Comparison of ENCODE assay signal across 8 cellular contexts in genomic region chr13:78602561-78603239, GRCh38. TPM values are rescaled to one million over a fixed set of nuclear protein-coding genes. Genes with fewer than 3 reads are reported as not detected.
DNase-seq lines count a peak whose midpoint lies in the region; ATAC-seq and TF ChIP-seq lines count a peak whose summit lies in the region.

No MANE protein-coding gene starts in this region.

- H3K27me3 ChIP-seq in Peyer's patch: peaks cover 0 to 75% of the 10 kb centered on the region in 2 donors

- H3K4me1 ChIP-seq in Peyer's patch: peaks cover 0 to 31% (median 9%) of the 10 kb centered on the region in 4 donors

- no peaks in the 10 kb centered on the region for H3K9me3 ChIP-seq in Peyer's patch

- peaks cover 18% of the 10 kb centered on the region for H3K36me3 Mint-ChIP-seq in glutamatergic neuron (ENCODE audit: unreplicated experiment)
- H3K36me3 Mint-ChIP-seq in stimulated activated naive B cell treated with anti-CD40 and anti-IgM and Interleukin-4, amounts not matched to agents 10 μg/mL and 1 μg/mL and 100 μg/mL, for 72 hours: peaks cover 0 to 6% of the 10 kb centered on the region in 2 donors

- H3K4me1 Mint-ChIP-seq in glutamatergic neuron (ENCODE audit: low read depth, unreplicated experiment): peaks cover 48% of the 10 kb centered on the region
- peaks cover 40 to 56% of the 10 kb centered on the region in 2 donors for H3K4me1 Mint-ChIP-seq in stimulated activated naive B cell treated with anti-CD40 and anti-IgM and Interleukin-4, amounts not matched to agents 10 μg/mL and 1 μg/mL and 100 μg/mL, for 72 hours

- H3K9me3 Mint-ChIP-seq in glutamatergic neuron (ENCODE audit: unreplicated experiment): peaks cover 48% of the 10 kb centered on the region
- no peaks in the 10 kb centered on the region for H3K9me3 Mint-ChIP-seq in stimulated activated naive B cell treated with anti-CD40 and anti-IgM and Interleukin-4, amounts not matched to agents 10 μg/mL and 1 μg/mL and 100 μg/mL, for 72 hours

- TF ChIP-seq CTCF in Peyer's patch (IDR thresholded peaks at IDR 0.05) (no peak), glutamatergic neuron (IDR thresholded peaks at IDR 0.05; ENCODE audit: partially characterized antibody, unreplicated experiment) (no peak)

- DNase-seq in stimulated activated CD4-positive, alpha-beta T cell treated with anti-CD3 and anti-CD28 coated beads, Interleukin-15, amount 100 ng/mL, for 24 hours: peak; percentile 35
- DNase-seq in stimulated activated CD4-positive, alpha-beta T cell treated with anti-CD3 and anti-CD28 coated beads, Interleukin-4, amount 100 ng/mL, for 1 hour: no peak
- no peak for DNase-seq in Peyer's patch
- DNase-seq in glutamatergic neuron: no peak
- DNase-seq in stimulated activated naive B cell treated with anti-CD40 and anti-IgM and Interleukin-4, amounts not matched to agents 10 μg/mL and 1 μg/mL and 100 μg/mL, for 72 hours: no peak
- DNase-seq in NCI-H510A treated with DMSO at 0.1 percent for 48 hours (lab: John Stamatoyannopoulos, UW): no peak
- DNase-seq in NCI-H1048 (lab: John Stamatoyannopoulos, UW): no peak

- peaks cover 54% of the 10 kb centered on the region for H3K27me3 Mint-ChIP-seq in glutamatergic neuron (ENCODE audit: unreplicated experiment)
- H3K27me3 Mint-ChIP-seq in stimulated activated naive B cell treated with anti-CD40 and anti-IgM and Interleukin-4, amounts not matched to agents 10 μg/mL and 1 μg/mL and 100 μg/mL, for 72 hours: peaks cover 79 to 87% of the 10 kb centered on the region in 2 donors

- no peak overlapping the region for H3K27ac ChIP-seq in Peyer's patch

- peak overlapping the region; percentile 4 to 54 (median 47) for H3K4me3 ChIP-seq in Peyer's patch

- H3K36me3 ChIP-seq in Peyer's patch: no peaks in the 10 kb centered on the region

- H3K4me3 Mint-ChIP-seq in glutamatergic neuron (ENCODE audit: unreplicated experiment): peak overlapping the region; percentile 98
- H3K4me3 Mint-ChIP-seq in stimulated activated naive B cell treated with anti-CD40 and anti-IgM and Interleukin-4, amounts not matched to agents 10 μg/mL and 1 μg/mL and 100 μg/mL, for 72 hours: peak overlapping the region; percentile 79 to 89

- no peak for TF ChIP-seq POLR2A in Peyer's patch (IDR thresholded peaks at IDR 0.05)

- peak overlapping the region; percentile 96 for H3K27ac Mint-ChIP-seq in glutamatergic neuron (ENCODE audit: unreplicated experiment)
- H3K27ac Mint-ChIP-seq in stimulated activated naive B cell treated with anti-CD40 and anti-IgM and Interleukin-4, amounts not matched to agents 10 μg/mL and 1 μg/mL and 100 μg/mL, for 72 hours: peak overlapping the region; percentile 88

- ATAC-seq in HG02938 (IDR thresholded peaks at IDR 0.05; ENCODE audit: unreplicated experiment): peak; percentile 10
- ATAC-seq in stimulated activated naive B cell treated with anti-CD40 and anti-IgM and Interleukin-4, amounts not matched to agents 10 μg/mL and 1 μg/mL and 100 μg/mL, for 72 hours (replicated peaks): peak; percentile 31 to 41

RNA-seq across cellular contexts. Expression of gene POU4F1, which starts 0.7 kb away (rescaled TPM):
- total RNA-seq in Peyer's patch (not detected), glutamatergic neuron (ENCODE audit: unreplicated experiment) (125 TPM)

RNA-seq across cellular contexts. Expression of gene OBI1, which starts 56.3 kb away (rescaled TPM):
- total RNA-seq in Peyer's patch: 10 to 100 TPM in 1 of 4 donors, 1 to 10 TPM in 3; 4.4 to 13.2 (median 7.9) TPM
- total RNA-seq in glutamatergic neuron (ENCODE audit: unreplicated experiment): 16.7 TPM

Comparison
In these comparisons a context has a peak if more than half of its experiments do, and no peak if none do; other contexts are left out.
1. RNA of gene POU4F1, which starts 0.7 kb away (total RNA-seq): 125 TPM in glutamatergic neuron (single experiment); not detected in Peyer's patch; every median in the first group is over 100 times any median in the second.